Comparison of ENCODE assay signal across 15 cellular contexts in genomic region chr1:184636156-184636448, GRCh38.
DNase-seq lines count a peak whose midpoint lies in the region; ATAC-seq and TF ChIP-seq lines count a peak whose summit lies in the region.
"Had no signal": no experiment of that assay in that cellular context is flagged by ENCODE, and none has a peak within 500 bp of the region (broad histone marks: within the 10 kb centered on the region; RNA-seq: fewer than 3 reads in every experiment).

No MANE protein-coding gene starts in this region.

- TF ChIP-seq RAD21 in IMR-90 (IDR thresholded peaks at IDR 0.05; ENCODE audit: low read length) = no peak

- no peak overlapping the region for H2BK15ac ChIP-seq in IMR-90 (ENCODE audit: low read depth, low read length)

- H3K4me3 ChIP-seq in IMR-90 (ENCODE audit: insufficient read depth, low read depth, low read length) (no peak overlapping the region), skeletal muscle cell (ENCODE audit: low read depth, low read length) (no peak overlapping the region), GM23248 (no peak overlapping the region)
- H3K4me3 ChIP-seq: A549 had no signal

- H3K4me2 ChIP-seq in IMR-90 (ENCODE audit: low read depth, low read length) (no peak overlapping the region), GM23248 (ENCODE audit: unreplicated experiment) (no peak overlapping the region)
- H3K4me2 ChIP-seq: A549 had no signal

- no peaks in the 10 kb centered on the region for H3K36me3 ChIP-seq in IMR-90 (ENCODE audit: control insufficient read depth, insufficient read depth, low read length)
- H3K36me3 ChIP-seq in GM23248 (ENCODE audit: low read depth) = no peaks in the 10 kb centered on the region

- peaks cover 7% of the 10 kb centered on the region for H3K36me3 Mint-ChIP-seq in mesothelial cell of epicardium

- H3K4me3 Mint-ChIP-seq in mesothelial cell of epicardium = no peak overlapping the region

- ATAC-seq in IMR-90 (ENCODE audit: low read depth) = no peak
- ATAC-seq: A549 had no signal

- no peak for TF ChIP-seq POLR2A in IMR-90 (IDR thresholded peaks at IDR 0.05; ENCODE audit: low read depth, low read length)

- H3K14ac ChIP-seq in IMR-90 (replicated peaks; ENCODE audit: low read depth, low read length) = no peak overlapping the region

- H3K18ac ChIP-seq in IMR-90 (ENCODE audit: low read depth, low read length) = no peak overlapping the region

- no TSS peak for BruUV-seq in IMR-90 (replicated peaks; lab: Mats Ljungman, UMichigan)

- H3K27me3 ChIP-seq in IMR-90 (ENCODE audit: control insufficient read depth, insufficient read depth, low read length) = peaks cover 4% of the 10 kb centered on the region; the same call in 1 of the 2 replicates
- H3K27me3 ChIP-seq in GM23248 (replicated peaks; ENCODE audit: insufficient read depth) = peaks cover 5% of the 10 kb centered on the region; the same call in 1 of the 2 replicates

- intact Hi-C loops in IMR-90 (cut with micrococcal nuclease) = no loop called here

- CTCF ChIA-PET in IMR-90 (lab: Yijun Ruan, JAX) = no interaction called here

- H4K20me1 ChIP-seq in IMR-90 (ENCODE audit: insufficient read depth, low read length) (no peaks in the 10 kb centered on the region), GM23248 (ENCODE audit: insufficient read depth) (no peaks in the 10 kb centered on the region)

- H4K5ac ChIP-seq in IMR-90 (ENCODE audit: low read depth, low read length) = no peak overlapping the region

- peak overlapping the region; percentile 44 for H3K27ac Mint-ChIP-seq in mesothelial cell of epicardium

- H3K4me1 ChIP-seq in IMR-90 (ENCODE audit: control insufficient read depth, insufficient read depth, low read length) (no peaks in the 10 kb centered on the region), GM23248 (ENCODE audit: insufficient read depth) (no peaks in the 10 kb centered on the region)
- H3K4me1 ChIP-seq: Caco-2 had no signal

- H2BK120ac ChIP-seq in IMR-90 (ENCODE audit: low read depth, low read length) = no peak overlapping the region

- no peak overlapping the region for H2BK5ac ChIP-seq in IMR-90 (ENCODE audit: low read depth, low read length, poor library complexity, severe bottlenecking)

- no peak overlapping the region for H4K8ac ChIP-seq in IMR-90 (ENCODE audit: low read depth in 2 of 2, low read length in 2 of 2)

- dilution Hi-C loops in IMR-90 (cut with HindIII; ENCODE audit: low sequenced_read_pairs, unreplicated experiment) = no loop called here

- DNase-seq in IMR-90 (no peak), epithelial cell of prostate (ENCODE audit: low read depth, low spot score) (no peak), mesothelial cell of epicardium (ENCODE audit: low spot score in 2 of 2, unreplicated experiment in 2 of 2) (no peak), skeletal muscle cell (ENCODE audit: low read depth) (peak; percentile 69), NCI-H2171 (lab: John Stamatoyannopoulos, UW) (no peak), cortex of kidney (lab: John Stamatoyannopoulos, UW) (no peak), GM23248 (no peak)
- no peak for DNase-seq in activated CD4-positive, alpha-beta T cell treated with anti-CD3 and anti-CD28 coated beads, Interleukin-2, amount 50 U/mL, for 4 hours
- DNase-seq: Caco-2, DMS53, HCEC 1CT, NCI-H1436 treated with DMSO at 0.1 percent for 48 hours, NCI-H2081 treated with DMSO at 0.1 percent for 48 hours, NCI-H2227 treated with DMSO at 0.1 percent for 48 hours had no signal

- no peak overlapping the region for H3K56ac ChIP-seq in IMR-90 (ENCODE audit: extremely low read depth, insufficient read depth, low read length)

- H3K9me3 ChIP-seq in IMR-90 (ENCODE audit: control insufficient read depth, insufficient read depth, low read length) = no peaks in the 10 kb centered on the region
- no peaks in the 10 kb centered on the region for H3K9me3 ChIP-seq in GM23248 (ENCODE audit: low read depth)
- H3K9me3 ChIP-seq: A549, Caco-2 had no signal

- H3K79me2 ChIP-seq in GM23248 (ENCODE audit: insufficient read depth) = no peaks in the 10 kb centered on the region

- H3K4me1 Mint-ChIP-seq in mesothelial cell of epicardium = peaks cover 3% of the 10 kb centered on the region

- no peak overlapping the region for H2BK20ac ChIP-seq in IMR-90 (ENCODE audit: low read depth, low read length)

- H4K91ac ChIP-seq in IMR-90 (ENCODE audit: insufficient read depth, low read depth, low read length) = no peak overlapping the region

- peaks cover 17% of the 10 kb centered on the region for H3K9me3 Mint-ChIP-seq in mesothelial cell of epicardium

- H3K23ac ChIP-seq in IMR-90 (ENCODE audit: low read depth, low read length) = no peak overlapping the region

- H3K27ac ChIP-seq in IMR-90 (ENCODE audit: insufficient read depth, low read length) (no peak overlapping the region), epithelial cell of prostate (peak overlapping the region; percentile 29), GM23248 (no peak overlapping the region)

- in situ Hi-C loops in IMR-90 (cut with MboI; ENCODE audit: low sequenced_read_pairs) (no loop called here), GM23248 (cut with MboI) (no loop called here)

- H2AK9ac ChIP-seq in IMR-90 (replicated peaks; ENCODE audit: low read depth, low read length, poor library complexity) = peak overlapping the region; percentile 37

- H3K9ac ChIP-seq in IMR-90 (ENCODE audit: low read depth, low read length) (no peak overlapping the region), GM23248 (no peak overlapping the region)

- no peak overlapping the region for H2AK5ac ChIP-seq in IMR-90 (ENCODE audit: low read depth, low read length)

- H3K4ac ChIP-seq in IMR-90 (ENCODE audit: low read depth, low read length) = no peak overlapping the region

- POLR2A ChIA-PET in IMR-90 (lab: Charles Lee; ENCODE audit: unreplicated experiment) = no interaction called here

- H3F3A ChIP-seq in GM23248 (ENCODE audit: insufficient read depth) = no peaks in the 10 kb centered on the region

- H2AFZ ChIP-seq in IMR-90 (replicated peaks; ENCODE audit: low read length, poor library complexity) (no peak overlapping the region), GM23248 (no peak overlapping the region)

- WGBS in IMR-90 (ENCODE audit: extremely low coverage in 2 of 2, insufficient read length in 1 of 2), 2 experiments = no CpG with 5 or more reads among the region's 5 CpGs
- WGBS in GM23248 (ENCODE audit: low coverage in 1 of 2, low lambda C conversion rate in 2 of 2, missing lambda C conversion rate in 2 of 2), 2 experiments = 69 to 72% methylated on average over 5 of the region's 5 CpGs

- no peaks in the 10 kb centered on the region for H3K27me3 Mint-ChIP-seq in mesothelial cell of epicardium (ENCODE audit: low read depth)

- H3K9me2 ChIP-seq in GM23248 (ENCODE audit: insufficient read depth) = no peaks in the 10 kb centered on the region

- H3K79me1 ChIP-seq in IMR-90 (ENCODE audit: low read depth in 1 of 2, low read length in 2 of 2) = no peaks in the 10 kb centered on the region

- H3K9me1 ChIP-seq in IMR-90 (ENCODE audit: insufficient read depth, low read length) = no peaks in the 10 kb centered on the region

- TF ChIP-seq CTCF in IMR-90 (conservative IDR thresholded peaks at IDR 0.05; ENCODE audit: low read depth, low read length) = no peak
- no peak for TF ChIP-seq CTCF in mesothelial cell of epicardium (IDR thresholded peaks at IDR 0.05; ENCODE audit: unreplicated experiment)

TF ChIP-seq in IMR-90, 13 proteins besides CTCF, POLR2A, EP300 and RAD21:
- no peak for TF ChIP-seq CHD1 (IDR thresholded peaks at IDR 0.05; ENCODE audit: low read depth, low read length)
- no peak for TF ChIP-seq CEBPB (IDR thresholded peaks at IDR 0.05; ENCODE audit: low read depth, low read length)
- no peak for TF ChIP-seq MXI1 (IDR thresholded peaks at IDR 0.05; ENCODE audit: borderline replicate concordance, low read depth, low read length)
TF ChIP-seq in IMR-90: peak in this region for 0.
